In the genomic region with DNA sequence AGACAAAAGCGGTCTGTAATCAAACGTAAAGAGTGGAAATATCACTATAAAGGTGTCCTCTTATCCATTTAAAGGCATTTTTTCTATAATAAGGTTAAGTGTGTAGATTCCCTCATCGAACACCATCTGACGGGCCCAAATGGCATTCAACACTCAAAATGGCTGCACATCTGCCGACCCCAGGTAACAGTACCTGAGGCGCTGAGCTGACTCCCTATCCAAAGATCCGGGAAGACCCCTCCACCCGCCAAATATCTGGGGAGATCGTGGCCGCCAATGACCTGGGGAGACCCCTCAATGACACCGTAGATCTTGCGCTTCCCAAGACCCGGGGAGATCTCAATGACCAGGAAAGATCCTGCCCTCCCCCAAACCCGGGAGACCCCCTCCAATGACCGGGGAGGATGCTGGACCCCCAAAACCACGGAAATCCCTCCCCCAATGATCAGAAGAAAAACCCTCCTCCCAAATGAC, we compare ENCODE assay signal across 8 cellular contexts. TPM values are rescaled to one million over a fixed set of nuclear protein-coding genes. Genes with fewer than 3 reads are reported as not detected.
DNase-seq lines count a peak whose midpoint lies in the region; ATAC-seq and TF ChIP-seq lines count a peak whose summit lies in the region.

No MANE protein-coding gene starts in this region.

- TF ChIP-seq CTCF in AG04449 (IDR thresholded peaks at IDR 0.05; ENCODE audit: insufficient read depth, low read length, missing control alignments) (no peak), KMS-11 (conservative IDR thresholded peaks at IDR 0.05; ENCODE audit: low read depth, low read length) (no peak), fibroblast of mammary gland (conservative IDR thresholded peaks at IDR 0.05; ENCODE audit: control insufficient read depth, insufficient read depth, low read depth, low read length) (no peak), progenitor cell of endocrine pancreas (IDR thresholded peaks at IDR 0.05; ENCODE audit: unreplicated experiment) (no peak)

- H3K36me3 ChIP-seq in KMS-11 (ENCODE audit: insufficient read depth), result no peaks in the 10 kb centered on the region

- H4K20me1 ChIP-seq in KMS-11 (ENCODE audit: insufficient read depth), result no peaks in the 10 kb centered on the region

- ATAC-seq in HG02623 (IDR thresholded peaks at IDR 0.05; ENCODE audit: unreplicated experiment), result no peak

- H3K27ac ChIP-seq in KMS-11, result peak overlapping the region; percentile 42

- DNase-seq in AG04449 (ENCODE audit: low read depth, low spot score) (no peak), activated T-cell treated with anti-CD3 and anti-CD28 coated beads for 24 hours (ENCODE audit: low read depth) (peak; percentile 12), fibroblast of mammary gland (ENCODE audit: low read depth) (no peak), progenitor cell of endocrine pancreas (ENCODE audit: low spot score, unreplicated experiment) (no peak), HEK293T (ENCODE audit: extremely low spot score) (no peak), NCI-H1930 (lab: John Stamatoyannopoulos, UW) (no peak)

- H3K4me2 ChIP-seq in KMS-11, result peak overlapping the region; percentile 71

- H3K4me1 ChIP-seq in KMS-11 (ENCODE audit: low read depth, poor library complexity, severe bottlenecking), result peaks cover 13% of the 10 kb centered on the region

- no peaks in the 10 kb centered on the region for H3K9me3 Mint-ChIP-seq in progenitor cell of endocrine pancreas (ENCODE audit: low read depth)

- H3K27me3 Mint-ChIP-seq in progenitor cell of endocrine pancreas, result no peaks in the 10 kb centered on the region

- H3K4me1 Mint-ChIP-seq in progenitor cell of endocrine pancreas (ENCODE audit: low read depth), result peaks cover 42% of the 10 kb centered on the region

- H2AFZ ChIP-seq in KMS-11 (ENCODE audit: low read depth), result no peak overlapping the region; the same call in 1 of the 2 replicates

- CTCF ChIA-PET in AG04449 (lab: Yijun Ruan, JAX) (interaction anchor here (1.0 to 8.9 kb wide), 4 partner anchors 8 to 81 kb away, joined by 4 to 65 read pairs (median 6); a partner anchor contains a TSS), HEK293T (lab: Yijun Ruan, JAX) (interaction anchor here (0.9 to 1.4 kb wide), 2 partner anchors 23 to 31 kb away, joined by 3 to 4 read pairs; a partner anchor contains a TSS)

- H3K4me3 Mint-ChIP-seq in progenitor cell of endocrine pancreas (ENCODE audit: low read depth), result peak overlapping the region; percentile 99

- POLR2A ChIA-PET in AG04449 (lab: Yijun Ruan, JAX), result interaction anchor here (1.0 to 1.1 kb wide), 2 partner anchors 8 to 16 kb away, joined by 3 to 5 read pairs; no protein-coding TSS in a partner anchor
- POLR2A ChIA-PET in HEK293T (lab: Yijun Ruan, JAX), result interaction anchor here (0.6 to 3.0 kb wide), 15 partner anchors 10 to 290 kb away, joined by 3 to 19 read pairs (median 5); a partner anchor contains a TSS

- peaks cover 49% of the 10 kb centered on the region for H3K79me2 ChIP-seq in KMS-11 (ENCODE audit: insufficient read depth, low read depth)

- H3K27ac Mint-ChIP-seq in progenitor cell of endocrine pancreas, result peak overlapping the region; percentile 100

- H3K27me3 ChIP-seq in KMS-11 (ENCODE audit: insufficient read depth, low read depth), result no peaks in the 10 kb centered on the region

- peaks cover 11% of the 10 kb centered on the region for H3K36me3 Mint-ChIP-seq in progenitor cell of endocrine pancreas (ENCODE audit: insufficient read depth)

- H3K4me3 ChIP-seq in AG04449 (ENCODE audit: low read depth, low read length), result peak overlapping the region; percentile 94
- no peak overlapping the region for H3K4me3 ChIP-seq in KMS-11 (IDR thresholded peaks at IDR 0.05; ENCODE audit: insufficient read depth, low read depth, low read length)
- H3K4me3 ChIP-seq in fibroblast of mammary gland (ENCODE audit: control insufficient read depth, low read depth, low read length), result peak overlapping the region; percentile 69

- H3K9ac ChIP-seq in KMS-11, result peak overlapping the region; percentile 76; the same call in 1 of the 2 replicates

TF ChIP-seq in HEK293T, 16 proteins besides CTCF, POLR2A, EP300 and RAD21:
- TF ChIP-seq SUZ12 (IDR thresholded peaks at IDR 0.05) (no peak), FOXK2 (IDR thresholded peaks at IDR 0.05) (no peak), SP1 (IDR thresholded peaks at IDR 0.05) (no peak), ARNT (IDR thresholded peaks at IDR 0.05) (no peak), L3MBTL2 (conservative IDR thresholded peaks at IDR 0.05) (no peak), ZNF384 (IDR thresholded peaks at IDR 0.05) (no peak), TARDBP (IDR thresholded peaks at IDR 0.05) (no peak), ELF4 (IDR thresholded peaks at IDR 0.05) (no peak)
- TF ChIP-seq, protein P1, sequence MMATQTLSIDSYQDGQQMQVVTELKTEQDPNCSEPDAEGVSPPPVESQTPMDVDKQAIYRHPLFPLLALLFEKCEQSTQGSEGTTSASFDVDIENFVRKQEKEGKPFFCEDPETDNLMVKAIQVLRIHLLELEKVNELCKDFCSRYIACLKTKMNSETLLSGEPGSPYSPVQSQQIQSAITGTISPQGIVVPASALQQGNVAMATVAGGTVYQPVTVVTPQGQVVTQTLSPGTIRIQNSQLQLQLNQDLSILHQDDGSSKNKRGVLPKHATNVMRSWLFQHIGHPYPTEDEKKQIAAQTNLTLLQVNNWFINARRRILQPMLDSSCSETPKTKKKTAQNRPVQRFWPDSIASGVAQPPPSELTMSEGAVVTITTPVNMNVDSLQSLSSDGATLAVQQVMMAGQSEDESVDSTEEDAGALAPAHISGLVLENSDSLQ (IDR thresholded peaks at IDR 0.05), result no peak

RNA-seq across cellular contexts. Expression of a gene that starts 0.5 kb away (rescaled TPM):
- total RNA-seq in progenitor cell of endocrine pancreas, result 207 and 212 TPM in 2 replicates

RNA-seq across cellular contexts. Expression of a gene that starts 30.8 kb away (rescaled TPM):
- 29.8 and 32.0 TPM in 2 replicates for total RNA-seq in progenitor cell of endocrine pancreas

RNA-seq across cellular contexts. Expression of a gene that starts 53.9 kb away (rescaled TPM):
- 14.9 and 15.2 TPM in 2 replicates for total RNA-seq in progenitor cell of endocrine pancreas
